In genomic region chr1:107829083-107829771, GRCh38 we compare ENCODE assay signal across 8 cellular contexts.
DNase-seq lines count a peak whose midpoint lies in the region; ATAC-seq lines count a peak whose summit lies in the region.

No MANE protein-coding gene starts in this region.

- no peaks in the 10 kb centered on the region for H3K36me3 ChIP-seq in CD8-positive, alpha-beta memory T cell (ENCODE audit: insufficient read depth, low read length)

- ATAC-seq in HG03175 (IDR thresholded peaks at IDR 0.05; ENCODE audit: unreplicated experiment): peak; percentile 46
- no peak for ATAC-seq in left lobe of liver

- peaks cover 0 to 8% (median 3%) of the 10 kb centered on the region in 3 donors for H3K36me3 Mint-ChIP-seq in CD8-positive, alpha-beta memory T cell
- H3K36me3 Mint-ChIP-seq in immature natural killer cell: peaks cover 4% of the 10 kb centered on the region in 3 donors

- POLR2A ChIA-PET in CD8-positive, alpha-beta memory T cell (lab: Charles Lee): no interaction called here

- H3K4me3 Mint-ChIP-seq in CD8-positive, alpha-beta memory T cell: peak overlapping the region; percentile 40 to 77 (median 69)
- H3K4me3 Mint-ChIP-seq in immature natural killer cell: peak overlapping the region; percentile 78 to 89 (median 81)

- no peaks in the 10 kb centered on the region for H3K27me3 Mint-ChIP-seq in CD8-positive, alpha-beta memory T cell
- H3K27me3 Mint-ChIP-seq in immature natural killer cell (ENCODE audit: low read depth in 3 of 3): peaks cover 2 to 9% (median 4%) of the 10 kb centered on the region in 3 donors

- peak overlapping the region in 7 of 8 donors; percentile 51 to 87 (median 81) for H3K27ac Mint-ChIP-seq in CD8-positive, alpha-beta memory T cell
- H3K27ac Mint-ChIP-seq in immature natural killer cell: peak overlapping the region; percentile 78 to 96 (median 94)

- no peaks in the 10 kb centered on the region for H3K27me3 ChIP-seq in CD8-positive, alpha-beta memory T cell (ENCODE audit: insufficient read depth, low read length, poor library complexity, severe bottlenecking)

- peaks cover 66 to 83% (median 72%) of the 10 kb centered on the region in 3 donors for H3K4me1 Mint-ChIP-seq in CD8-positive, alpha-beta memory T cell
- peaks cover 91 to 100% of the 10 kb centered on the region in 2 donors for H3K4me1 Mint-ChIP-seq in immature natural killer cell

- H3K9me3 Mint-ChIP-seq in CD8-positive, alpha-beta memory T cell: no peaks in the 10 kb centered on the region
- H3K9me3 Mint-ChIP-seq in immature natural killer cell: peaks cover 0 to 2% (median 0%) of the 10 kb centered on the region in 6 donors

- peak in 1 of 5 donors; percentile 57 for DNase-seq in CD8-positive, alpha-beta memory T cell
- peak; percentile 45 for DNase-seq in RPMI7951 (ENCODE audit: low read depth)
- DNase-seq in immature natural killer cell: peak; percentile 75 to 77 (median 76)
- DNase-seq in COLO668 (lab: John Stamatoyannopoulos, UW; ENCODE audit: unreplicated experiment): no peak
- DNase-seq in activated effector memory CD4-positive, alpha-beta T cell treated with anti-CD3 and anti-CD28 coated beads, Interleukin-2, amount 50 U/mL, for 16 hours: no peak
- DNase-seq in left lobe of liver (ENCODE audit: low spot score): no peak
- DNase-seq in NCI-H1105 (lab: John Stamatoyannopoulos, UW): no peak

- CTCF ChIA-PET in CD8-positive, alpha-beta memory T cell (lab: Charles Lee): interaction anchor here (1.4 kb wide), 1 partner anchor 12 kb away, joined by 3 read pairs; no protein-coding TSS in a partner anchor

- peaks cover 35% of the 10 kb centered on the region for H3K4me1 ChIP-seq in CD8-positive, alpha-beta memory T cell (ENCODE audit: insufficient read depth, low read length)

- H3K4me3 ChIP-seq in CD8-positive, alpha-beta memory T cell (ENCODE audit: low read length): no peak overlapping the region

- H3K9me3 ChIP-seq in CD8-positive, alpha-beta memory T cell (ENCODE audit: low read length): no peaks in the 10 kb centered on the region

- no peak overlapping the region for H3K27ac ChIP-seq in CD8-positive, alpha-beta memory T cell (ENCODE audit: low read depth, low read length)

Comparison
In these comparisons a context has a peak if more than half of its experiments do, and no peak if none do; other contexts are left out.
1. DNase-seq: peak in RPMI7951 (single experiment) and immature natural killer cell (3 of 3); none in COLO668 (single experiment), activated effector memory CD4-positive, alpha-beta T cell treated with anti-CD3 and anti-CD28 coated beads, Interleukin-2, amount 50 U/mL, for 16 hours (single experiment), left lobe of liver (single experiment) and NCI-H1105 (single experiment).